Comparison of ENCODE assay signal across 18 cellular contexts in the genomic region with DNA sequence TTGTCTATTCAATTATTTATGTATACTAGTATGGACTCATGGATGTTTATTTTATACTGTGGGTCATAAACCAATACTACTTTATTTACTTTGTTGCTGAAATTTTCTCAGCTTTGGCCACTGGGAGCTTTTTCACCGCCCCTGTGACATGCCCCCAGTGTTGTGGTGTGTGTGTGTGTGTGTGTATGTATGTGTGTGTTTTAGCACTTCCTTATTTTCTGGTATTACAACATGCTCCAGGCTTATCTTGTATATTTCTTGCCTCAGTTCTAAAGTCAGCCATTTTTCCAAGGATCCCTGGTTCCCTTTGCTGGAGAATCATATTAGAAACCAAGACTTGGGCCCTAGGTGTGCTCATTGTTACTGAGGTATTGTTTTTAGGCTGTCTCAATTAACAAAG.
DNase-seq lines count a peak whose midpoint lies in the region; ATAC-seq, FAIRE-seq and TF ChIP-seq lines count a peak whose summit lies in the region.
"Had no signal": no experiment of that assay in that cellular context is flagged by ENCODE, and none has a peak within 500 bp of the region (broad histone marks: within the 10 kb centered on the region; RNA-seq: fewer than 3 reads in every experiment).

No MANE protein-coding gene starts in this region.

- intact Hi-C loops in GM12878 (cut with micrococcal nuclease; ENCODE audit: unreplicated experiment) = no loop called here
- intact Hi-C loops in upper lobe of right lung (cut with DNase I) = no loop called here
- intact Hi-C loops in uterus (cut with DNase I; ENCODE audit: low total_unique reads) = no loop called here

- H3K4me3 ChIP-seq in GM12878 = no peak overlapping the region
- no peak overlapping the region for H3K4me3 ChIP-seq in upper lobe of right lung
- no peak overlapping the region for H3K4me3 ChIP-seq in uterus

- no peak overlapping the region for H2AFZ ChIP-seq in GM12878 (ENCODE audit: control insufficient read depth, low read depth, low read length)

- H3K4me1 Mint-ChIP-seq in stimulated activated memory B cell treated with anti-CD40 and anti-IgM and Interleukin-4, amounts not matched to agents 10 μg/mL and 1 μg/mL and 100 μg/mL, for 72 hours = peaks cover 39% of the 10 kb centered on the region
- H3K4me1 Mint-ChIP-seq: T-cell had no signal

- H3K27me3 Mint-ChIP-seq in stimulated activated memory B cell treated with anti-CD40 and anti-IgM and Interleukin-4, amounts not matched to agents 10 μg/mL and 1 μg/mL and 100 μg/mL, for 72 hours = no peaks in the 10 kb centered on the region
- H3K27me3 Mint-ChIP-seq: T-cell had no signal

- TF ChIP-seq EP300 in GM12878 (IDR thresholded peaks at IDR 0.05; ENCODE audit: borderline replicate concordance in 1 of 2, control insufficient read depth in 1 of 2, low read depth in 2 of 2, low read length in 2 of 2) = no peak

- H3K36me3 ChIP-seq in GM12878 (ENCODE audit: control insufficient read depth in 2 of 2, insufficient read depth in 2 of 2, low read length in 1 of 2) (no peaks in the 10 kb centered on the region), upper lobe of right lung (no peaks in the 10 kb centered on the region), uterus (no peaks in the 10 kb centered on the region)

- no peaks in the 10 kb centered on the region for H4K20me1 ChIP-seq in GM12878 (ENCODE audit: control insufficient read depth, insufficient read depth)

- H3K4me3 Mint-ChIP-seq in stimulated activated memory B cell treated with anti-CD40 and anti-IgM and Interleukin-4, amounts not matched to agents 10 μg/mL and 1 μg/mL and 100 μg/mL, for 72 hours = no peak overlapping the region
- H3K4me3 Mint-ChIP-seq: T-cell had no signal

- POLR2A ChIA-PET in GM12878 (lab: Charles Lee) = no interaction called here

- H3K79me2 ChIP-seq in GM12878 (ENCODE audit: control insufficient read depth, insufficient read depth, low read length) = no peaks in the 10 kb centered on the region

- no peak overlapping the region for H3K27ac Mint-ChIP-seq in stimulated activated memory B cell treated with anti-CD40 and anti-IgM and Interleukin-4, amounts not matched to agents 10 μg/mL and 1 μg/mL and 100 μg/mL, for 72 hours
- H3K27ac Mint-ChIP-seq: T-cell had no signal

- no peak for TF ChIP-seq RAD21 in GM12878 (IDR thresholded peaks at IDR 0.05; ENCODE audit: insufficient read depth, low read depth, low read length)

- no peaks in the 10 kb centered on the region for H3K4me1 ChIP-seq in GM12878 (ENCODE audit: control insufficient read depth, insufficient read depth, low read length)
- H3K4me1 ChIP-seq in upper lobe of right lung = peaks cover 13% of the 10 kb centered on the region
- no peaks in the 10 kb centered on the region for H3K4me1 ChIP-seq in uterus

- no peaks in the 10 kb centered on the region for H3K27me3 ChIP-seq in GM12878 (replicated peaks in 1 of 2; ENCODE audit: control insufficient read depth in 2 of 2, insufficient read depth in 2 of 2, low read length in 1 of 2)
- H3K27me3 ChIP-seq in upper lobe of right lung = no peaks in the 10 kb centered on the region
- no peaks in the 10 kb centered on the region for H3K27me3 ChIP-seq in uterus

- H3K4me2 ChIP-seq in GM12878 (ENCODE audit: control insufficient read depth, insufficient read depth) = no peak overlapping the region
- H3K4me2 ChIP-seq: SK-N-SH had no signal

- RAD21 ChIA-PET in GM12878 (lab: Charles Lee; ENCODE audit: unreplicated experiment) = no interaction called here

- no peaks in the 10 kb centered on the region for H3K36me3 Mint-ChIP-seq in stimulated activated memory B cell treated with anti-CD40 and anti-IgM and Interleukin-4, amounts not matched to agents 10 μg/mL and 1 μg/mL and 100 μg/mL, for 72 hours
- H3K36me3 Mint-ChIP-seq: T-cell had no signal

- SMC1A ChIA-PET in GM12878 (lab: Charles Lee; ENCODE audit: uncharacterized antibody, unreplicated experiment) = no interaction called here

- no peak for FAIRE-seq in GM12878 (lab: Jason Lieb, UNC)

- H3K9ac ChIP-seq in GM12878 (ENCODE audit: control insufficient read depth, insufficient read depth, low read length) = no peak overlapping the region
- H3K9ac ChIP-seq: SK-N-SH had no signal

- TF ChIP-seq CTCF in GM12878 (IDR thresholded peaks at IDR 0.05 in 2 of 3, conservative IDR thresholded peaks at IDR 0.05 in 1 of 3; ENCODE audit: control insufficient read depth in 2 of 3, extremely low read depth in 1 of 3, insufficient read depth in 1 of 3, low read depth in 3 of 3, low read length in 3 of 3) (no peak), upper lobe of right lung (IDR thresholded peaks at IDR 0.05) (no peak), uterus (IDR thresholded peaks at IDR 0.05) (no peak)

- H3K27ac ChIP-seq in GM12878 (ENCODE audit: control insufficient read depth, insufficient read depth) = no peak overlapping the region
- no peak overlapping the region for H3K27ac ChIP-seq in upper lobe of right lung
- H3K27ac ChIP-seq in uterus = no peak overlapping the region
- H3K27ac ChIP-seq: C4-2B had no signal

- ATAC-seq in GM12878 = no peak
- peak; percentile 45 for ATAC-seq in upper lobe of right lung
- no peak for ATAC-seq in stimulated activated memory B cell treated with anti-CD40 and anti-IgM and Interleukin-4, amounts not matched to agents 10 μg/mL and 1 μg/mL and 100 μg/mL, for 72 hours
- ATAC-seq: T-cell had no signal

- CTCF ChIA-PET in GM12878 (lab: Yijun Ruan, JAX) = interaction anchor here (0.5 kb wide), 1 partner anchor 529 kb away, joined by 4 read pairs; no protein-coding TSS in a partner anchor

- in situ Hi-C loops in GM12878 (cut with MboI) = no loop called here

- WGBS in GM12878 (ENCODE audit: insufficient coverage, insufficient replicate concordance, low lambda C conversion rate, missing lambda C conversion rate) = 0% methylated on average over 1 of the region's 1 CpG

- H3K9me3 ChIP-seq in GM12878 (replicated peaks; ENCODE audit: control insufficient read depth, insufficient read depth, low read length) = no peaks in the 10 kb centered on the region
- no peaks in the 10 kb centered on the region for H3K9me3 ChIP-seq in upper lobe of right lung
- no peaks in the 10 kb centered on the region for H3K9me3 ChIP-seq in uterus
- H3K9me3 ChIP-seq: SK-N-SH had no signal

- H3K9me3 Mint-ChIP-seq in stimulated activated memory B cell treated with anti-CD40 and anti-IgM and Interleukin-4, amounts not matched to agents 10 μg/mL and 1 μg/mL and 100 μg/mL, for 72 hours = no peaks in the 10 kb centered on the region

- peak; percentile 54 to 59 for DNase-seq in Kasumi-1 (lab: John Stamatoyannopoulos, UW)
- DNase-seq in NOMO-1 treated with DMSO at 0.1 percent for 48 hours (lab: John Stamatoyannopoulos, UW; ENCODE audit: unreplicated experiment) = peak; percentile 46
- DNase-seq in GM12878 (ENCODE audit: low read depth, low spot score) = no peak
- DNase-seq in upper lobe of right lung = no peak
- no peak for DNase-seq in superior temporal gyrus (ENCODE audit: extremely low spot score)
- DNase-seq in uterus = no peak
- DNase-seq: DND-41, H7, MM.1S, NCI-H1417 treated with DMSO at 0.1 percent for 48 hours, NCI-H187 treated with DMSO at 0.1 percent for 48 hours, NCI-H345, NCI-H524 treated with DMSO at 0.1 percent for 48 hours, Right ventricle myocardium superior, SK-N-SH, T-cell had no signal

- no peak for TF ChIP-seq POLR2A in GM12878 (IDR thresholded peaks at IDR 0.05; ENCODE audit: low read depth, low read length)
- TF ChIP-seq POLR2A in uterus (IDR thresholded peaks at IDR 0.05) = no peak

- no TSS peak for BruUV-seq in GM12878 (replicated peaks; lab: Mats Ljungman, UMichigan)

TF ChIP-seq in GM12878, 131 proteins besides CTCF, POLR2A, EP300 and RAD21:
- no peak for TF ChIP-seq RELB (IDR thresholded peaks at IDR 0.05; ENCODE audit: low read depth)
- TF ChIP-seq SPI1 (IDR thresholded peaks at IDR 0.05; ENCODE audit: borderline replicate concordance, insufficient read depth, low read depth, low read length) = peak; percentile 69; the same call in 1 of the 2 replicates
- TF ChIP-seq ZBTB4 (CRISPR knock-in tag; IDR thresholded peaks at IDR 0.05) = no peak
- no peak for TF ChIP-seq CHD4 (IDR thresholded peaks at IDR 0.05)

Comparison
In these comparisons a context has a peak if more than half of its experiments do, and no peak if none do; other contexts are left out.
1. DNase-seq: peak in Kasumi-1 (2 of 2) and NOMO-1 treated with DMSO at 0.1 percent for 48 hours (single experiment); none in GM12878 (single experiment), upper lobe of right lung (single experiment), superior temporal gyrus (single experiment) and uterus (0 of 2).